Comparison of ENCODE assay signal across 9 cellular contexts in genomic region chr2:95086017-95086416, GRCh38.
"Had no signal": no experiment of that assay in that cellular context is flagged by ENCODE, and none has a peak within 500 bp of the region (broad histone marks: within the 10 kb centered on the region; RNA-seq: fewer than 3 reads in every experiment).

No MANE protein-coding gene starts in this region.

- H3K27ac Mint-ChIP-seq: HFFc6 had no signal

- H3K4me1 ChIP-seq: HAP-1 had no signal

- H3K4me3 ChIP-seq: GM23248, HAP-1 had no signal

- H3K9me3 Mint-ChIP-seq: HFFc6 had no signal

- H3K9me3 ChIP-seq: HAP-1 had no signal

- H3K4me1 Mint-ChIP-seq: IgD-negative memory B cell had no signal

- DNase-seq: GM23248, GOT3, H7, HFFc6, KBM-7 had no signal

- ATAC-seq: HCT116, HepG2 had no signal

- H3K4me3 Mint-ChIP-seq: HFFc6 had no signal

- H3K27me3 Mint-ChIP-seq: IgD-negative memory B cell had no signal
